Comparison of ENCODE assay signal across 8 cellular contexts in genomic region chr9:90870646-90871326, GRCh38.
A peak's percentile ranks its signal among the peaks of the same experiment; 100 is the strongest.
DNase-seq lines count a peak whose midpoint lies in the region; ATAC-seq and TF ChIP-seq lines count a peak whose summit lies in the region.

No MANE protein-coding gene starts in this region.

- peaks cover 87% of the 10 kb centered on the region for H3K36me3 ChIP-seq in OCI-LY1 (ENCODE audit: insufficient read depth, low read length)

- no peaks in the 10 kb centered on the region for H3K79me2 ChIP-seq in OCI-LY1 (ENCODE audit: insufficient read depth, low read length)

- no peak overlapping the region for H3K4me2 ChIP-seq in OCI-LY1 (ENCODE audit: low read length)

- ATAC-seq in GM19463 (IDR thresholded peaks at IDR 0.05; ENCODE audit: unreplicated experiment) (no peak), GM18873 (IDR thresholded peaks at IDR 0.05; ENCODE audit: low FRiP score, unreplicated experiment) (no peak)

- no peaks in the 10 kb centered on the region for H3K27me3 ChIP-seq in OCI-LY1 (ENCODE audit: insufficient read depth, low read length)

- H3K9me2 ChIP-seq in OCI-LY1 (ENCODE audit: low read depth, low read length): no peaks in the 10 kb centered on the region

- DNase-seq in DMS114 treated with DMSO at 0.1 percent for 48 hours (lab: John Stamatoyannopoulos, UW; ENCODE audit: unreplicated experiment) (peak; percentile 0), HK-2 (ENCODE audit: unreplicated experiment) (peak; percentile 20), astrocyte of the hippocampus (ENCODE audit: low read depth, low spot score) (peak; percentile 58), iPS-NIHi11 (ENCODE audit: low spot score) (peak; percentile 40)
- peak; percentile 11 for DNase-seq in stimulated activated CD4-positive, alpha-beta T cell treated with anti-CD3 and anti-CD28 coated beads, Interleukin-1b, Interleukin-23, amount 100 ng/mL, for 48 hours

- no peaks in the 10 kb centered on the region for H3F3A ChIP-seq in OCI-LY1 (ENCODE audit: insufficient read depth, low read length)

- H4K20me1 ChIP-seq in OCI-LY1 (ENCODE audit: insufficient read depth, low read length): no peaks in the 10 kb centered on the region

- peaks cover 16% of the 10 kb centered on the region for H3K4me1 ChIP-seq in OCI-LY1 (ENCODE audit: insufficient read depth, low read length, severe bottlenecking)

- peak overlapping the region; percentile 38 for H3K27ac ChIP-seq in OCI-LY1 (ENCODE audit: low read depth, low read length, poor library complexity, severe bottlenecking)

- no peak overlapping the region for H2AFZ ChIP-seq in OCI-LY1 (ENCODE audit: low read length)

- no peaks in the 10 kb centered on the region for H3K9me3 ChIP-seq in OCI-LY1 (ENCODE audit: low read length)

- H3K9ac ChIP-seq in OCI-LY1 (ENCODE audit: low read length): no peak overlapping the region

- peak; percentile 88 for TF ChIP-seq CTCF in OCI-LY1 (IDR thresholded peaks at IDR 0.05; ENCODE audit: low read length)

- H3K4me3 ChIP-seq in OCI-LY1 (ENCODE audit: low read depth, low read length, poor library complexity, severe bottlenecking): no peak overlapping the region

Comparison
In these comparisons a context has a peak if more than half of its experiments do, and no peak if none do; other contexts are left out.
1. DNase-seq: peak in every context shown above with its lines; median percentile 58 in astrocyte of the hippocampus; 40 in iPS-NIHi11; 20 in HK-2; 11 in stimulated activated CD4-positive, alpha-beta T cell treated with anti-CD3 and anti-CD28 coated beads, Interleukin-1b, Interleukin-23, amount 100 ng/mL, for 48 hours; 0 in DMS114 treated with DMSO at 0.1 percent for 48 hours.